18 cellular contexts compared by ENCODE assay signal in genomic region chr7:77823787-77824186, GRCh38. TPM values are rescaled to one million over a fixed set of nuclear protein-coding genes. Genes with fewer than 3 reads are reported as not detected.
DNase-seq lines count a peak whose midpoint lies in the region; ATAC-seq and TF ChIP-seq lines count a peak whose summit lies in the region.
"Had no signal": no experiment of that assay in that cellular context is flagged by ENCODE, and none has a peak within 500 bp of the region (broad histone marks: within the 10 kb centered on the region; RNA-seq: fewer than 3 reads in every experiment).

No MANE protein-coding gene starts in this region.

- no peak for DNase-seq in T-helper 2 cell treated with Interferon-gamma antibody and Interleukin-4, amounts not matched to agents 5 μg/mL and 100 μg/mL, for 36 hours (ENCODE audit: low spot score)
- DNase-seq in T-helper 2 cell = no peak
- DNase-seq in memory B cell (ENCODE audit: low spot score in 2 of 2) = no peak
- no peak for DNase-seq in SK-N-DZ (ENCODE audit: low spot score)
- DNase-seq in RWPE1 (ENCODE audit: low spot score) = no peak
- DNase-seq in SKM-1 treated with dmso at 0.1 percent for 144 hours (lab: John Stamatoyannopoulos, UW; ENCODE audit: unreplicated experiment) = no peak
- DNase-seq: activated CD8-positive, alpha-beta memory T cell treated with anti-CD3 and anti-CD28 coated beads, Interleukin-2, amount 10 ng/mL, durations not matched to agents 7 days and 5 days; activated naive CD4-positive, alpha-beta T cell treated with anti-CD3 and anti-CD28 coated beads, Interleukin-2, amount 50 U/mL, for 16 hours; Caco-2; central memory CD4-positive, alpha-beta T cell; GF-D8; GM23248; midbrain; stimulated activated naive CD4-positive, alpha-beta T cell treated with Interleukin-2 at 50 U/mL for 16 hours had no signal

- peak overlapping the region; percentile 11 for H3K27ac Mint-ChIP-seq in T-helper 2 cell treated with Interferon-gamma antibody and Interleukin-4, amounts not matched to agents 5 μg/mL and 100 μg/mL, for 36 hours
- H3K27ac Mint-ChIP-seq in memory B cell = peak overlapping the region; percentile 90
- H3K27ac Mint-ChIP-seq: activated CD8-positive, alpha-beta memory T cell treated with anti-CD3 and anti-CD28 coated beads, Interleukin-2, amount 10 ng/mL, durations not matched to agents 7 days and 5 days had no signal

- H3K9me3 Mint-ChIP-seq in T-helper 2 cell treated with Interferon-gamma antibody and Interleukin-4, amounts not matched to agents 5 μg/mL and 100 μg/mL, for 36 hours = peaks cover 64% of the 10 kb centered on the region
- H3K9me3 Mint-ChIP-seq in memory B cell = peaks cover 30% of the 10 kb centered on the region

- POLR2A ChIA-PET in RWPE1 (lab: Yijun Ruan, JAX; ENCODE audit: low non-redundant PET) = no interaction called here

- H3K4me1 Mint-ChIP-seq in T-helper 2 cell treated with Interferon-gamma antibody and Interleukin-4, amounts not matched to agents 5 μg/mL and 100 μg/mL, for 36 hours (ENCODE audit: low read depth) = peaks cover 30% of the 10 kb centered on the region
- H3K4me1 Mint-ChIP-seq in memory B cell = peaks cover 36% of the 10 kb centered on the region

- peaks cover 68% of the 10 kb centered on the region for H3K36me3 Mint-ChIP-seq in T-helper 2 cell treated with Interferon-gamma antibody and Interleukin-4, amounts not matched to agents 5 μg/mL and 100 μg/mL, for 36 hours (ENCODE audit: low read depth)
- H3K36me3 Mint-ChIP-seq in memory B cell = peaks cover 39% of the 10 kb centered on the region

- CTCF ChIA-PET in RWPE1 (lab: Yijun Ruan, JAX) = interaction anchor here (0.7 kb wide), 2 partner anchors 10 to 1328 kb away, joined by 3 read pairs; no protein-coding TSS in a partner anchor

- ATAC-seq in GM21423 (IDR thresholded peaks at IDR 0.05; ENCODE audit: unreplicated experiment) = peak; percentile 24
- ATAC-seq in HG03354 (IDR thresholded peaks at IDR 0.05; ENCODE audit: poor library complexity, severe bottlenecking, unreplicated experiment) = peak; percentile 59
- ATAC-seq in memory B cell (ENCODE audit: low read depth) = peak; percentile 31
- ATAC-seq: activated CD8-positive, alpha-beta memory T cell treated with anti-CD3 and anti-CD28 coated beads, Interleukin-2, amount 10 ng/mL, durations not matched to agents 7 days and 5 days had no signal

- no peaks in the 10 kb centered on the region for H3K27me3 Mint-ChIP-seq in T-helper 2 cell treated with Interferon-gamma antibody and Interleukin-4, amounts not matched to agents 5 μg/mL and 100 μg/mL, for 36 hours (ENCODE audit: low read depth)
- H3K27me3 Mint-ChIP-seq in memory B cell = no peaks in the 10 kb centered on the region
- H3K27me3 Mint-ChIP-seq: activated CD8-positive, alpha-beta memory T cell treated with anti-CD3 and anti-CD28 coated beads, Interleukin-2, amount 10 ng/mL, durations not matched to agents 7 days and 5 days had no signal

- no peak overlapping the region for H3K4me3 Mint-ChIP-seq in T-helper 2 cell treated with Interferon-gamma antibody and Interleukin-4, amounts not matched to agents 5 μg/mL and 100 μg/mL, for 36 hours
- peak overlapping the region; percentile 70 for H3K4me3 Mint-ChIP-seq in memory B cell
- H3K4me3 Mint-ChIP-seq: activated CD8-positive, alpha-beta memory T cell treated with anti-CD3 and anti-CD28 coated beads, Interleukin-2, amount 10 ng/mL, durations not matched to agents 7 days and 5 days had no signal

- TF ChIP-seq CTCF in RWPE1 (conservative IDR thresholded peaks at IDR 0.05; ENCODE audit: low read depth) = no peak

- no peak overlapping the region for H3K27ac ChIP-seq in RWPE1
- H3K27ac ChIP-seq: 22Rv1, GM23248, VCaP had no signal

RNA-seq across cellular contexts. Expression of gene PHTF2, which starts 25.2 kb away (rescaled TPM):
- 31.9 and 34.3 TPM in 2 replicates for polyA plus RNA-seq in SK-N-DZ (2014; cell fraction: cytosol; rRNA removed)
- polyA plus RNA-seq in SK-N-DZ (2014; cell fraction: nucleus; rRNA removed) = 31.6 and 37.3 TPM in 2 replicates

RNA-seq across cellular contexts. Expression of gene TMEM60, which starts 25.6 kb away (rescaled TPM):
- 31.5 and 50.5 TPM in 2 replicates for polyA plus RNA-seq in SK-N-DZ (2014; cell fraction: cytosol; rRNA removed)
- polyA plus RNA-seq in SK-N-DZ (2014; cell fraction: nucleus; rRNA removed) = 17.0 and 22.7 TPM in 2 replicates
